8 cellular contexts compared by ENCODE assay signal in genomic region chr10:126758867-126759266, GRCh38.
"Had no signal": no experiment of that assay in that cellular context is flagged by ENCODE, and none has a peak within 500 bp of the region (broad histone marks: within the 10 kb centered on the region; RNA-seq: fewer than 3 reads in every experiment).

No MANE protein-coding gene starts in this region.

- FAIRE-seq: G401.6, GM12878, GM12891, GM12892, GM18507, GM19239 had no signal

- DNase-seq: GDM1, GF-D8 had no signal

- ATAC-seq: GM12878 had no signal

- H3K4me3 ChIP-seq: GM12878 had no signal
